In genomic region chr15:89346516-89346915, GRCh38 we compare ENCODE assay signal across 2 cellular contexts.
TF ChIP-seq lines count a peak whose summit lies in the region.

No MANE protein-coding gene starts in this region.

TF ChIP-seq in GM23338, 12 proteins besides CTCF, POLR2A, EP300 and RAD21:
- TF ChIP-seq REST (IDR thresholded peaks at IDR 0.05; ENCODE audit: unreplicated experiment) (no peak), JUNB (IDR thresholded peaks at IDR 0.05; ENCODE audit: unreplicated experiment) (no peak), EZH2 (IDR thresholded peaks at IDR 0.05; ENCODE audit: low read depth, unreplicated experiment) (no peak), ETS1 (IDR thresholded peaks at IDR 0.05) (no peak), POLR2AphosphoS5 (IDR thresholded peaks at IDR 0.05; ENCODE audit: low read depth) (no peak), CREB1 (CRISPR knock-in tag; IDR thresholded peaks at IDR 0.05; ENCODE audit: low read depth) (no peak), EZH2phosphoT487 (IDR thresholded peaks at IDR 0.05; ENCODE audit: unreplicated experiment) (no peak), STAT1 (IDR thresholded peaks at IDR 0.05; ENCODE audit: unreplicated experiment) (no peak), ZNF462 (CRISPR knock-in tag; IDR thresholded peaks at IDR 0.05) (no peak), NANOG (IDR thresholded peaks at IDR 0.05; ENCODE audit: borderline replicate concordance) (no peak), ZNF114 (CRISPR knock-in tag; IDR thresholded peaks at IDR 0.05) (no peak), ZNF331 (CRISPR knock-in tag; IDR thresholded peaks at IDR 0.05; ENCODE audit: low read depth) (no peak)
TF ChIP-seq in GM23338: peak in this region for 0.

TF ChIP-seq in IMR-90, 13 proteins besides CTCF, POLR2A, EP300 and RAD21:
- TF ChIP-seq CEBPB (IDR thresholded peaks at IDR 0.05; ENCODE audit: low read depth, low read length) (no peak), MXI1 (IDR thresholded peaks at IDR 0.05; ENCODE audit: borderline replicate concordance, low read depth, low read length) (no peak), RFX5 (IDR thresholded peaks at IDR 0.05; ENCODE audit: low read depth, low read length) (no peak), CHD1 (IDR thresholded peaks at IDR 0.05; ENCODE audit: low read depth, low read length) (no peak), ELK1 (IDR thresholded peaks at IDR 0.05; ENCODE audit: borderline replicate concordance, low read depth, low read length) (no peak), BHLHE40 (IDR thresholded peaks at IDR 0.05; ENCODE audit: low read depth, low read length) (no peak), MAFK (IDR thresholded peaks at IDR 0.05; ENCODE audit: low read depth, low read length) (no peak), RCOR1 (IDR thresholded peaks at IDR 0.05; ENCODE audit: insufficient replicate concordance, low read length) (no peak), FOS (IDR thresholded peaks at IDR 0.05; ENCODE audit: low read depth, low read length) (no peak), SMC3 (IDR thresholded peaks at IDR 0.05; ENCODE audit: low read depth, low read length) (no peak), NFE2L2 (IDR thresholded peaks at IDR 0.05; ENCODE audit: low read depth, low read length) (no peak), MAZ (IDR thresholded peaks at IDR 0.05; ENCODE audit: borderline replicate concordance, low read depth, low read length) (no peak), USF2 (IDR thresholded peaks at IDR 0.05; ENCODE audit: low read depth, low read length) (no peak)
